1 cellular context compared by ENCODE assay signal in genomic region chrX:132023117-132023895, GRCh38.
A peak's percentile ranks its signal among the peaks of the same experiment; 100 is the strongest.
TF ChIP-seq lines count a peak whose summit lies in the region.

Gene STK26, plus strand, starts transcription at chrX:132023302. Its CDS starts 316 bp downstream, at chrX:132023618.

TF ChIP-seq in K562, 482 proteins besides CTCF, POLR2A, EP300 and RAD21 (continued from another document and continues in another):
- TF ChIP-seq ZNF318 (IDR thresholded peaks at IDR 0.05; ENCODE audit: borderline replicate concordance in 1 of 2, low read depth in 1 of 2) (no peak), CHD7 (IDR thresholded peaks at IDR 0.05; ENCODE audit: low read depth, low read length) (no peak), ARID1B (IDR thresholded peaks at IDR 0.05) (no peak), LCOR (CRISPR knock-in tag; IDR thresholded peaks at IDR 0.05) (peak; percentile 43; the same call in 1 of the 2 replicates), KAT2B (IDR thresholded peaks at IDR 0.05; ENCODE audit: low read depth, low read length) (no peak), ZFX (CRISPR knock-in tag; IDR thresholded peaks at IDR 0.05) (peak; percentile 92), RBFOX2 (IDR thresholded peaks at IDR 0.05; ENCODE audit: low read depth, low read length) (peak; percentile 99), FOXJ3 (CRISPR knock-in tag; IDR thresholded peaks at IDR 0.05) (no peak), HNRNPK (IDR thresholded peaks at IDR 0.05; ENCODE audit: low read depth, low read length, poor library complexity, severe bottlenecking) (no peak), ZNF583 (CRISPR knock-in tag; IDR thresholded peaks at IDR 0.05) (0 out of 2 replicates have a peak, but pooled peaks have one; percentile 20), PTBP1 (IDR thresholded peaks at IDR 0.05; ENCODE audit: low read depth, low read length) (0 out of 2 replicates have a peak, but pooled peaks have one; percentile 39), SIN3A (IDR thresholded peaks at IDR 0.05; ENCODE audit: borderline replicate concordance in 2 of 2, control insufficient read depth in 1 of 2, low read depth in 2 of 2, low read length in 2 of 2) (peak in 1 of 2 experiments; percentile 16; a peak in 1 of 4 replicates), CREB1 (IDR thresholded peaks at IDR 0.05) (peak; percentile 75), CREB1 (CRISPR knock-in tag; IDR thresholded peaks at IDR 0.05) (peak; percentile 20; the same call in 1 of the 2 replicates), GABPA (tag; conservative IDR thresholded peaks at IDR 0.05; ENCODE audit: low read depth) (no peak), RBBP5 (IDR thresholded peaks at IDR 0.05; ENCODE audit: borderline replicate concordance, insufficient read depth, low read length, poor library complexity, severe bottlenecking) (peak; percentile 71), ZNF143 (CRISPR knock-in tag; IDR thresholded peaks at IDR 0.05) (no peak), ZNF57 (CRISPR knock-in tag; IDR thresholded peaks at IDR 0.05) (no peak), SMAD2 (IDR thresholded peaks at IDR 0.05; ENCODE audit: low read depth, low read length) (no peak), RCOR1 (IDR thresholded peaks at IDR 0.05; ENCODE audit: borderline replicate concordance in 1 of 2, low read depth in 2 of 2, low read length in 2 of 2) (peak in 1 of 2 experiments; percentile 23; a peak in 1 of 4 replicates), TGIF2 (CRISPR knock-in tag; IDR thresholded peaks at IDR 0.05) (no peak), STAT5B (CRISPR knock-in tag; IDR thresholded peaks at IDR 0.05) (no peak), JUN (IDR thresholded peaks at IDR 0.05; ENCODE audit: borderline replicate concordance, low read depth, low read length) (no peak), JUN (CRISPR knock-in tag; IDR thresholded peaks at IDR 0.05; ENCODE audit: borderline replicate concordance) (no peak), SUPT5H (IDR thresholded peaks at IDR 0.05) (peak; percentile 90), HDGF (IDR thresholded peaks at IDR 0.05) (no peak), KAT8 (IDR thresholded peaks at IDR 0.05; ENCODE audit: low read depth) (no peak), ZNF695 (CRISPR knock-in tag; IDR thresholded peaks at IDR 0.05) (no peak), HDAC2 (IDR thresholded peaks at IDR 0.05) (no peak), TSC22D4 (tag; IDR thresholded peaks at IDR 0.05) (no peak), SIX5 (IDR thresholded peaks at IDR 0.05; ENCODE audit: borderline replicate concordance in 1 of 2, insufficient read depth in 1 of 2, low read depth in 1 of 2, low read length in 2 of 2) (no peak), LEF1 (IDR thresholded peaks at IDR 0.05) (no peak), CEBPG (CRISPR knock-in tag; IDR thresholded peaks at IDR 0.05) (no peak), CEBPG (tag; conservative IDR thresholded peaks at IDR 0.05 in 1 of 2, IDR thresholded peaks at IDR 0.05 in 1 of 2) (no peak), MEIS2 (IDR thresholded peaks at IDR 0.05; ENCODE audit: partially characterized antibody) (no peak), RHOXF2B (CRISPR knock-in tag; conservative IDR thresholded peaks at IDR 0.05) (no peak), YY1 (IDR thresholded peaks at IDR 0.05; ENCODE audit: borderline replicate concordance in 1 of 3, control insufficient read depth in 1 of 3, extremely low read depth in 1 of 3, insufficient read depth in 3 of 3, insufficient read length in 1 of 3, insufficient replicate concordance in 2 of 3, low read depth in 1 of 3, low read length in 2 of 3) (peak in 2 of 3 experiments; percentile 12 to 43), RB1 (IDR thresholded peaks at IDR 0.05; ENCODE audit: low read depth) (no peak), WHSC1 (IDR thresholded peaks at IDR 0.05; ENCODE audit: low read length) (no peak), CBX5 (IDR thresholded peaks at IDR 0.05; ENCODE audit: borderline replicate concordance, low read depth) (no peak), DMBX1 (CRISPR knock-in tag; IDR thresholded peaks at IDR 0.05; ENCODE audit: borderline replicate concordance) (no peak), JUNB (CRISPR knock-in tag; conservative IDR thresholded peaks at IDR 0.05) (no peak), ZSCAN29 (IDR thresholded peaks at IDR 0.05) (no peak), HMGN3 (IDR thresholded peaks at IDR 0.05; ENCODE audit: borderline replicate concordance, extremely low read depth, insufficient read length, low read depth, low read length) (no peak), TFE3 (CRISPR knock-in tag; IDR thresholded peaks at IDR 0.05) (no peak; the same call in 1 of the 2 replicates)
